In genomic region chr1:23044035-23044434, GRCh38 we compare ENCODE assay signal across 17 cellular contexts. TPM values are rescaled to one million over a fixed set of nuclear protein-coding genes. Genes with fewer than 3 reads are reported as not detected.
DNase-seq lines count a peak whose midpoint lies in the region; ATAC-seq, FAIRE-seq and TF ChIP-seq lines count a peak whose summit lies in the region.
"Had no signal": no experiment of that assay in that cellular context is flagged by ENCODE, and none has a peak within 500 bp of the region (broad histone marks: within the 10 kb centered on the region; RNA-seq: fewer than 3 reads in every experiment).

No MANE protein-coding gene starts in this region.

- no peak for FAIRE-seq in astrocyte (lab: Jason Lieb, UNC)
- FAIRE-seq: A204.1, GM12892, H54 had no signal

- H3K27ac Mint-ChIP-seq in astrocyte (ENCODE audit: unreplicated experiment) (peak overlapping the region; percentile 12), neural progenitor cell (no peak overlapping the region)
- no peak overlapping the region for H3K27ac Mint-ChIP-seq in naive thymus-derived CD4-positive, alpha-beta T cell

- H3K36me3 Mint-ChIP-seq in astrocyte (ENCODE audit: low read depth, unreplicated experiment) (peaks cover 2% of the 10 kb centered on the region), neural progenitor cell (peaks cover 38% of the 10 kb centered on the region)
- peaks cover 0 to 16% (median 6%) of the 10 kb centered on the region in 5 donors for H3K36me3 Mint-ChIP-seq in naive thymus-derived CD4-positive, alpha-beta T cell

- H3K4me2 ChIP-seq in PC-9 (no peak overlapping the region), astrocyte (ENCODE audit: low read length) (no peak overlapping the region), neural progenitor cell (no peak overlapping the region)

- H3K36me3 ChIP-seq in PC-9 (ENCODE audit: low read depth) (peaks cover 20% of the 10 kb centered on the region; the same call in 1 of the 2 replicates), astrocyte (ENCODE audit: insufficient read depth, low read length) (peaks cover 3% of the 10 kb centered on the region), neural progenitor cell (peaks cover 9% of the 10 kb centered on the region), testis (ENCODE audit: low read depth, missing control alignments) (no peaks in the 10 kb centered on the region)
- H3K36me3 ChIP-seq in naive thymus-derived CD4-positive, alpha-beta T cell (ENCODE audit: control insufficient read depth in 2 of 3, insufficient read depth in 3 of 3, low read length in 3 of 3): no peaks in the 10 kb centered on the region
- H3K36me3 ChIP-seq: BE2C had no signal

- DNase-seq in PC-9 (no peak), astrocyte (ENCODE audit: low read depth) (no peak), neural progenitor cell (ENCODE audit: low spot score) (no peak), testis (no peak)
- no peak for DNase-seq in naive thymus-derived CD4-positive, alpha-beta T cell
- DNase-seq: BE2C; CD4-positive, alpha-beta memory T cell; DND-41; GDM1; GM23248 had no signal

- no TSS peak for BruUV-seq in PC-9 (replicated peaks; lab: Mats Ljungman, UMichigan)

- H3K9ac ChIP-seq in astrocyte (ENCODE audit: low read length) (no peak overlapping the region), neural progenitor cell (no peak overlapping the region)
- H3K9ac ChIP-seq: GM23248 had no signal

- intact Hi-C loops in PC-9 (cut with micrococcal nuclease; ENCODE audit: unreplicated experiment): no loop called here
- intact Hi-C loops in testis (cut with DNase I; ENCODE audit: low total_unique reads): no loop called here
- intact Hi-C loops in naive thymus-derived CD4-positive, alpha-beta T cell (cut with micrococcal nuclease): no loop called here

- no peaks in the 10 kb centered on the region for H3K27me3 Mint-ChIP-seq in astrocyte (ENCODE audit: low read depth, unreplicated experiment)
- H3K27me3 Mint-ChIP-seq in neural progenitor cell (ENCODE audit: insufficient read depth, low read depth): no peaks in the 10 kb centered on the region
- no peaks in the 10 kb centered on the region for H3K27me3 Mint-ChIP-seq in naive thymus-derived CD4-positive, alpha-beta T cell
- H3K27me3 Mint-ChIP-seq: CD4-positive, alpha-beta memory T cell had no signal

- H3K9me3 ChIP-seq in PC-9 (ENCODE audit: insufficient read depth, low read depth) (no peaks in the 10 kb centered on the region), astrocyte (ENCODE audit: insufficient read depth, low read depth, low read length) (no peaks in the 10 kb centered on the region), neural progenitor cell (ENCODE audit: low read depth) (no peaks in the 10 kb centered on the region), testis (no peaks in the 10 kb centered on the region)
- H3K9me3 ChIP-seq in naive thymus-derived CD4-positive, alpha-beta T cell (ENCODE audit: control insufficient read depth in 2 of 3, low read length in 3 of 3): no peaks in the 10 kb centered on the region
- H3K9me3 ChIP-seq: BE2C had no signal

- H3K79me2 ChIP-seq in PC-9 (ENCODE audit: low read depth) (peaks cover 98% of the 10 kb centered on the region), astrocyte (ENCODE audit: insufficient read depth, low read length) (peaks cover 94% of the 10 kb centered on the region), neural progenitor cell (ENCODE audit: low read depth) (peaks cover 98% of the 10 kb centered on the region)

- H3K4me1 ChIP-seq in PC-9 (replicated peaks; ENCODE audit: insufficient read depth): peaks cover 19% of the 10 kb centered on the region
- no peaks in the 10 kb centered on the region for H3K4me1 ChIP-seq in astrocyte (ENCODE audit: insufficient read depth, low read length)
- peaks cover 11% of the 10 kb centered on the region for H3K4me1 ChIP-seq in neural progenitor cell
- H3K4me1 ChIP-seq in testis: no peaks in the 10 kb centered on the region
- H3K4me1 ChIP-seq in naive thymus-derived CD4-positive, alpha-beta T cell (ENCODE audit: control insufficient read depth in 2 of 2, insufficient read depth in 2 of 2, low read length in 2 of 2): peaks cover 0 to 4% of the 10 kb centered on the region in 2 donors

- POLR2A ChIA-PET in PC-9 (lab: Charles Lee; ENCODE audit: unreplicated experiment): interaction anchor here (0.8 kb wide), 1 partner anchor 23 kb away, joined by 6 read pairs; no protein-coding TSS in a partner anchor
- POLR2A ChIA-PET in naive thymus-derived CD4-positive, alpha-beta T cell (lab: Charles Lee): interaction anchor here (0.6 kb wide), 1 partner anchor 153 kb away, joined by 3 read pairs; no protein-coding TSS in a partner anchor

- H3K27me3 ChIP-seq in PC-9 (ENCODE audit: insufficient read depth, low read depth) (no peaks in the 10 kb centered on the region), astrocyte (ENCODE audit: insufficient read depth, low read length) (no peaks in the 10 kb centered on the region), neural progenitor cell (no peaks in the 10 kb centered on the region), testis (no peaks in the 10 kb centered on the region)
- no peaks in the 10 kb centered on the region for H3K27me3 ChIP-seq in naive thymus-derived CD4-positive, alpha-beta T cell (ENCODE audit: control insufficient read depth in 2 of 2, insufficient read depth in 2 of 2, low read length in 2 of 2)
- H3K27me3 ChIP-seq: BE2C had no signal

- peak overlapping the region; percentile 44; the same call in 1 of the 2 replicates for H3K27ac ChIP-seq in PC-9
- no peak overlapping the region for H3K27ac ChIP-seq in astrocyte (ENCODE audit: low read depth, low read length)
- peak overlapping the region; percentile 57 for H3K27ac ChIP-seq in neural progenitor cell
- no peak overlapping the region for H3K27ac ChIP-seq in testis
- H3K27ac ChIP-seq in naive thymus-derived CD4-positive, alpha-beta T cell (ENCODE audit: low read depth, low read length): no peak overlapping the region
- H3K27ac ChIP-seq: C4-2B, GM23248 had no signal

- TF ChIP-seq POLR2A in testis (IDR thresholded peaks at IDR 0.05): no peak

- CTCF ChIA-PET in PC-9 (lab: Charles Lee): no interaction called here
- CTCF ChIA-PET in naive thymus-derived CD4-positive, alpha-beta T cell (lab: Charles Lee): no interaction called here

- no peaks in the 10 kb centered on the region for H3K9me2 ChIP-seq in PC-9 (ENCODE audit: insufficient read depth)

- 97% methylated on average over 3 of the region's 3 CpGs for WGBS in testis, 2 donors

- TF ChIP-seq CTCF in PC-9 (conservative IDR thresholded peaks at IDR 0.05) (no peak), astrocyte (IDR thresholded peaks at IDR 0.05; ENCODE audit: insufficient read depth, low read depth, low read length) (no peak), neural progenitor cell (IDR thresholded peaks at IDR 0.05) (no peak), testis (IDR thresholded peaks at IDR 0.05) (no peak)

- H3K9me3 Mint-ChIP-seq in astrocyte (ENCODE audit: unreplicated experiment) (no peaks in the 10 kb centered on the region), neural progenitor cell (no peaks in the 10 kb centered on the region)
- no peaks in the 10 kb centered on the region for H3K9me3 Mint-ChIP-seq in naive thymus-derived CD4-positive, alpha-beta T cell
- H3K9me3 Mint-ChIP-seq: CD4-positive, alpha-beta memory T cell had no signal

- H3K4me1 Mint-ChIP-seq in astrocyte (ENCODE audit: low read depth, unreplicated experiment) (peaks cover 16% of the 10 kb centered on the region), neural progenitor cell (peaks cover 3% of the 10 kb centered on the region)
- H3K4me1 Mint-ChIP-seq in naive thymus-derived CD4-positive, alpha-beta T cell: peaks cover 16 to 69% (median 45%) of the 10 kb centered on the region in 7 donors

- no peak overlapping the region for H3K4me3 Mint-ChIP-seq in astrocyte (ENCODE audit: unreplicated experiment)
- no peak overlapping the region for H3K4me3 Mint-ChIP-seq in neural progenitor cell
- H3K4me3 Mint-ChIP-seq in naive thymus-derived CD4-positive, alpha-beta T cell: no peak overlapping the region
- H3K4me3 Mint-ChIP-seq: CD4-positive, alpha-beta memory T cell had no signal

- ATAC-seq in esophagus mucosa (peak; percentile 68), GM21717 (IDR thresholded peaks at IDR 0.05; ENCODE audit: unreplicated experiment) (no peak)
- ATAC-seq in naive thymus-derived CD4-positive, alpha-beta T cell: no peak

- H3F3A ChIP-seq in PC-9 (ENCODE audit: insufficient read depth, low read depth) (peaks cover 51% of the 10 kb centered on the region), neural progenitor cell (ENCODE audit: low read depth) (peaks cover 5% of the 10 kb centered on the region)

- H4K20me1 ChIP-seq in PC-9 (ENCODE audit: insufficient read depth): peaks cover 79% of the 10 kb centered on the region
- H4K20me1 ChIP-seq in astrocyte (ENCODE audit: insufficient read depth, low read length): peaks cover 81% of the 10 kb centered on the region
- peaks cover 96% of the 10 kb centered on the region for H4K20me1 ChIP-seq in neural progenitor cell (ENCODE audit: low read depth)

- no peak overlapping the region for H2AFZ ChIP-seq in PC-9
- no peak overlapping the region for H2AFZ ChIP-seq in astrocyte (ENCODE audit: low read depth, low read length)
- no peak overlapping the region for H2AFZ ChIP-seq in neural progenitor cell (replicated peaks)
- H2AFZ ChIP-seq: GM23248 had no signal

- H3K4me3 ChIP-seq in PC-9: no peak overlapping the region
- H3K4me3 ChIP-seq in astrocyte (ENCODE audit: insufficient read depth, low read depth, low read length): no peak overlapping the region
- H3K4me3 ChIP-seq in neural progenitor cell: no peak overlapping the region
- no peak overlapping the region for H3K4me3 ChIP-seq in testis
- H3K4me3 ChIP-seq in naive thymus-derived CD4-positive, alpha-beta T cell (ENCODE audit: low read length): no peak overlapping the region
- H3K4me3 ChIP-seq: GM23248 had no signal

RNA-seq across cellular contexts. Expression of gene KDM1A, which starts 24.8 kb away (rescaled TPM):
- total RNA-seq in PC-9 (2021) (185 and 213 TPM in 2 replicates), astrocyte (110 TPM in 2 replicates), esophagus mucosa (44.5 TPM), neural progenitor cell (ENCODE audit: low replicate concordance) (329 and 332 TPM in 2 replicates), testis (100 to 1,000 TPM; 131 to 157 TPM)
- 238 TPM for polyA plus RNA-seq in testis (ENCODE audit: insufficient read depth, low read depth, low replicate concordance)
- total RNA-seq in naive thymus-derived CD4-positive, alpha-beta T cell: 10 to 100 TPM; 40.6 to 56.0 (median 47.7) TPM
- 10 to 100 TPM; 48.4 to 62.1 TPM for polyA plus RNA-seq in naive thymus-derived CD4-positive, alpha-beta T cell

RNA-seq across cellular contexts. Expression of gene TEX46, which starts 28.4 kb away (rescaled TPM):
- total RNA-seq in PC-9 (2021) (not detected in 2 replicates), astrocyte (not detected in 2 replicates), esophagus mucosa (not detected), neural progenitor cell (ENCODE audit: low replicate concordance) (not detected in 2 replicates), testis (10 to 100 TPM; 13.8 to 39.9 TPM)
- 98.6 TPM for polyA plus RNA-seq in testis (ENCODE audit: insufficient read depth, low read depth, low replicate concordance)
- total RNA-seq in naive thymus-derived CD4-positive, alpha-beta T cell: 1 to 10 TPM in 2 of 5 experiments, not detected in 3; 1.1 to 1.5 TPM
- polyA plus RNA-seq in naive thymus-derived CD4-positive, alpha-beta T cell: not detected
- total RNA-seq: GM23248 had no signal
- polyA plus RNA-seq: AG04450; CD4-positive, alpha-beta memory T cell; GM23248 had no signal

Comparison
In these comparisons a context has a peak if more than half of its experiments do, and no peak if none do; other contexts are left out.
1. H3K27ac ChIP-seq: peak in PC-9 (single experiment) and neural progenitor cell (single experiment); none in astrocyte (single experiment), testis (0 of 2) and naive thymus-derived CD4-positive, alpha-beta T cell (single experiment).
2. RNA of gene TEX46, which starts 28.4 kb away (total RNA-seq): 13.8 to 39.9 TPM in testis; not detected in esophagus mucosa (single experiment), not detected in PC-9, 1.1 to 1.5 TPM in naive thymus-derived CD4-positive, alpha-beta T cell, not detected in astrocyte and not detected in neural progenitor cell; every median in the first group is over 4 times any median in the second.